ENCODE assay signal across 7 cellular contexts in genomic region chr9:133060417-133060841, GRCh38. TPM values are rescaled to one million over a fixed set of nuclear protein-coding genes. Genes with fewer than 3 reads are reported as not detected.
A peak's percentile ranks its signal among the peaks of the same experiment; 100 is the strongest.
DNase-seq lines count a peak whose midpoint lies in the region; ATAC-seq and TF ChIP-seq lines count a peak whose summit lies in the region.

No MANE protein-coding gene starts in this region.

- 20% methylated on average over 1 of the region's 6 CpGs; no CpG with 5 or more reads in 1 of the 2 experiments for WGBS in mesodermal cell (ENCODE audit: insufficient coverage in 2 of 2), 2 experiments

- ATAC-seq in WTC11 (peak; percentile 79), HG03378 (IDR thresholded peaks at IDR 0.05; ENCODE audit: unreplicated experiment) (no peak)

- H3K27ac Mint-ChIP-seq in HFFc6 (no peak overlapping the region), WTC11 (peak overlapping the region; percentile 94)

- TF ChIP-seq CTCF in HFFc6 (IDR thresholded peaks at IDR 0.05), result peak; percentile 27; the same call in 1 of the 2 replicates
- no peak for TF ChIP-seq CTCF in WTC11 (IDR thresholded peaks at IDR 0.05)

- DNase-seq in ELF-1 (ENCODE audit: low read depth, low spot score), result peak; percentile 69
- DNase-seq in HFFc6, result no peak
- no peak for DNase-seq in WTC11 (ENCODE audit: low spot score)
- no peak for DNase-seq in medulla oblongata (ENCODE audit: extremely low spot score)
- no peak for DNase-seq in NCI-H1436 treated with DMSO at 0.1 percent for 48 hours (lab: John Stamatoyannopoulos, UW)

- no peaks in the 10 kb centered on the region for H3K27me3 Mint-ChIP-seq in HFFc6 (ENCODE audit: insufficient read depth)
- H3K27me3 Mint-ChIP-seq in WTC11 (ENCODE audit: low read depth), result no peaks in the 10 kb centered on the region

- peaks cover 18% of the 10 kb centered on the region for H3K4me1 ChIP-seq in mesodermal cell (ENCODE audit: control insufficient read depth, insufficient read depth, low read length, poor library complexity, severe bottlenecking)

- H3K36me3 Mint-ChIP-seq in HFFc6 (ENCODE audit: low read depth), result peaks cover 10% of the 10 kb centered on the region; the same call in 1 of the 2 replicates
- peaks cover 13% of the 10 kb centered on the region for H3K36me3 Mint-ChIP-seq in WTC11

- H3K4me1 Mint-ChIP-seq in HFFc6 (ENCODE audit: low read depth), result peaks cover 7% of the 10 kb centered on the region
- peaks cover 35% of the 10 kb centered on the region for H3K4me1 Mint-ChIP-seq in WTC11

- H3K9me3 ChIP-seq in mesodermal cell (ENCODE audit: control insufficient read depth, low read length), result no peaks in the 10 kb centered on the region

- peak overlapping the region; percentile 23 for H3K27ac ChIP-seq in mesodermal cell (ENCODE audit: low read depth, low read length, severe bottlenecking)

- H3K4me3 Mint-ChIP-seq in HFFc6, result no peak overlapping the region
- H3K4me3 Mint-ChIP-seq in WTC11, result no peak overlapping the region; the same call in 1 of the 2 replicates

- CTCF ChIA-PET in WTC11 (lab: Charles Lee), result interaction anchor here (0.7 to 3.0 kb wide), 8 partner anchors 9 to 126 kb away, joined by 3 to 13 read pairs (median 4); partner anchors contain the start of gene GTF3C5

- no peak overlapping the region for H3K4me3 ChIP-seq in mesodermal cell (ENCODE audit: extremely low read depth, insufficient read depth, low read length, poor library complexity, severe bottlenecking)

- POLR2A ChIA-PET in WTC11 (lab: Charles Lee), result interaction anchor here (0.7 kb wide), 1 partner anchor 39 kb away, joined by 3 read pairs; no protein-coding TSS in a partner anchor

- H3K9me3 Mint-ChIP-seq in HFFc6 (no peaks in the 10 kb centered on the region), WTC11 (no peaks in the 10 kb centered on the region)

- peaks cover 33% of the 10 kb centered on the region for H3K36me3 ChIP-seq in mesodermal cell (ENCODE audit: control insufficient read depth, insufficient read depth, low read length)

TF ChIP-seq in WTC11, 78 proteins besides CTCF, POLR2A, EP300 and RAD21:
- TF ChIP-seq ETV6 (CRISPR knock-in tag; IDR thresholded peaks at IDR 0.05), result no peak
- TF ChIP-seq NR1H2 (CRISPR knock-in tag; IDR thresholded peaks at IDR 0.05), result no peak
- TF ChIP-seq CBFB (CRISPR knock-in tag; IDR thresholded peaks at IDR 0.05; ENCODE audit: low read depth), result no peak
- TF ChIP-seq SOX15 (CRISPR knock-in tag; IDR thresholded peaks at IDR 0.05), result no peak
- no peak for TF ChIP-seq MYBL2 (CRISPR knock-in tag; IDR thresholded peaks at IDR 0.05)
- no peak for TF ChIP-seq SP1 (CRISPR knock-in tag; conservative IDR thresholded peaks at IDR 0.05)
- no peak for TF ChIP-seq SMAD3 (CRISPR knock-in tag; IDR thresholded peaks at IDR 0.05; ENCODE audit: borderline replicate concordance)
- TF ChIP-seq ATF2 (CRISPR knock-in tag; IDR thresholded peaks at IDR 0.05; ENCODE audit: borderline replicate concordance, low read depth), result no peak
- TF ChIP-seq MAX (CRISPR knock-in tag; IDR thresholded peaks at IDR 0.05), result no peak
- no peak for TF ChIP-seq ZNF121 (CRISPR knock-in tag; IDR thresholded peaks at IDR 0.05)
- TF ChIP-seq, protein P1, sequence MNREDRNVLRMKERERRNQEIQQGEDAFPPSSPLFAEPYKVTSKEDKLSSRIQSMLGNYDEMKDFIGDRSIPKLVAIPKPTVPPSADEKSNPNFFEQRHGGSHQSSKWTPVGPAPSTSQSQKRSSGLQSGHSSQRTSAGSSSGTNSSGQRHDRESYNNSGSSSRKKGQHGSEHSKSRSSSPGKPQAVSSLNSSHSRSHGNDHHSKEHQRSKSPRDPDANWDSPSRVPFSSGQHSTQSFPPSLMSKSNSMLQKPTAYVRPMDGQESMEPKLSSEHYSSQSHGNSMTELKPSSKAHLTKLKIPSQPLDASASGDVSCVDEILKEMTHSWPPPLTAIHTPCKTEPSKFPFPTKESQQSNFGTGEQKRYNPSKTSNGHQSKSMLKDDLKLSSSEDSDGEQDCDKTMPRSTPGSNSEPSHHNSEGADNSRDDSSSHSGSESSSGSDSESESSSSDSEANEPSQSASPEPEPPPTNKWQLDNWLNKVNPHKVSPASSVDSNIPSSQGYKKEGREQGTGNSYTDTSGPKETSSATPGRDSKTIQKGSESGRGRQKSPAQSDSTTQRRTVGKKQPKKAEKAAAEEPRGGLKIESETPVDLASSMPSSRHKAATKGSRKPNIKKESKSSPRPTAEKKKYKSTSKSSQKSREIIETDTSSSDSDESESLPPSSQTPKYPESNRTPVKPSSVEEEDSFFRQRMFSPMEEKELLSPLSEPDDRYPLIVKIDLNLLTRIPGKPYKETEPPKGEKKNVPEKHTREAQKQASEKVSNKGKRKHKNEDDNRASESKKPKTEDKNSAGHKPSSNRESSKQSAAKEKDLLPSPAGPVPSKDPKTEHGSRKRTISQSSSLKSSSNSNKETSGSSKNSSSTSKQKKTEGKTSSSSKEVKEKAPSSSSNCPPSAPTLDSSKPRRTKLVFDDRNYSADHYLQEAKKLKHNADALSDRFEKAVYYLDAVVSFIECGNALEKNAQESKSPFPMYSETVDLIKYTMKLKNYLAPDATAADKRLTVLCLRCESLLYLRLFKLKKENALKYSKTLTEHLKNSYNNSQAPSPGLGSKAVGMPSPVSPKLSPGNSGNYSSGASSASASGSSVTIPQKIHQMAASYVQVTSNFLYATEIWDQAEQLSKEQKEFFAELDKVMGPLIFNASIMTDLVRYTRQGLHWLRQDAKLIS (CRISPR knock-in tag; IDR thresholded peaks at IDR 0.05; ENCODE audit: borderline replicate concordance), result no peak
- no peak for TF ChIP-seq ZNF425 (CRISPR knock-in tag; conservative IDR thresholded peaks at IDR 0.05)
- TF ChIP-seq, protein P2, sequence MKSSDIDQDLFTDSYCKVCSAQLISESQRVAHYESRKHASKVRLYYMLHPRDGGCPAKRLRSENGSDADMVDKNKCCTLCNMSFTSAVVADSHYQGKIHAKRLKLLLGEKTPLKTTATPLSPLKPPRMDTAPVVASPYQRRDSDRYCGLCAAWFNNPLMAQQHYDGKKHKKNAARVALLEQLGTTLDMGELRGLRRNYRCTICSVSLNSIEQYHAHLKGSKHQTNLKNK (CRISPR knock-in tag; IDR thresholded peaks at IDR 0.05), result no peak
- no peak for TF ChIP-seq SMAD4 (CRISPR knock-in tag; IDR thresholded peaks at IDR 0.05)
- TF ChIP-seq GRHL2 (CRISPR knock-in tag; IDR thresholded peaks at IDR 0.05; ENCODE audit: insufficient replicate concordance, severe bottlenecking), result no peak
- TF ChIP-seq, protein P3, sequence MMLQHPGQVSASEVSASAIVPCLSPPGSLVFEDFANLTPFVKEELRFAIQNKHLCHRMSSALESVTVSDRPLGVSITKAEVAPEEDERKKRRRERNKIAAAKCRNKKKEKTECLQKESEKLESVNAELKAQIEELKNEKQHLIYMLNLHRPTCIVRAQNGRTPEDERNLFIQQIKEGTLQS (CRISPR knock-in tag; conservative IDR thresholded peaks at IDR 0.05), result no peak
- TF ChIP-seq, protein P4, sequence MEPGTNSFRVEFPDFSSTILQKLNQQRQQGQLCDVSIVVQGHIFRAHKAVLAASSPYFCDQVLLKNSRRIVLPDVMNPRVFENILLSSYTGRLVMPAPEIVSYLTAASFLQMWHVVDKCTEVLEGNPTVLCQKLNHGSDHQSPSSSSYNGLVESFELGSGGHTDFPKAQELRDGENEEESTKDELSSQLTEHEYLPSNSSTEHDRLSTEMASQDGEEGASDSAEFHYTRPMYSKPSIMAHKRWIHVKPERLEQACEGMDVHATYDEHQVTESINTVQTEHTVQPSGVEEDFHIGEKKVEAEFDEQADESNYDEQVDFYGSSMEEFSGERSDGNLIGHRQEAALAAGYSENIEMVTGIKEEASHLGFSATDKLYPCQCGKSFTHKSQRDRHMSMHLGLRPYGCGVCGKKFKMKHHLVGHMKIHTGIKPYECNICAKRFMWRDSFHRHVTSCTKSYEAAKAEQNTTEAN (CRISPR knock-in tag; IDR thresholded peaks at IDR 0.05), result no peak
- TF ChIP-seq PRRX2 (CRISPR knock-in tag; IDR thresholded peaks at IDR 0.05), result no peak

RNA-seq across cellular contexts. Expression of gene CEL, which starts 1.4 kb away (rescaled TPM):
- total RNA-seq in HFFc6 (2021; fragmentation: NEBNext Ultra II Directional; extraction: Animal tissue kit (Norgen Biotek cat#: 25700)), result under 1 TPM; 0.25 to 0.60 (median 0.43) TPM
- total RNA-seq in WTC11 (2021), result 6.6 to 10.4 TPM (median 8.1 TPM) in 3 replicates
- 2.2 TPM for polyA plus RNA-seq in mesodermal cell (2013, experiment 1 of 2)
- polyA plus RNA-seq in mesodermal cell (2013, experiment 2 of 2), result 1.8 TPM

RNA-seq across cellular contexts. Expression of gene GTF3C5, which starts 29.6 kb away (rescaled TPM):
- total RNA-seq in HFFc6 (2021; fragmentation: NEBNext Ultra II Directional; extraction: Animal tissue kit (Norgen Biotek cat#: 25700)), result 10 to 100 TPM; 34.5 to 40.2 (median 38.4) TPM
- total RNA-seq in WTC11 (2021), result 86.6 to 104 TPM (median 87.6 TPM) in 3 replicates
- 76.0 TPM for polyA plus RNA-seq in mesodermal cell (2013, experiment 1 of 2)
- polyA plus RNA-seq in mesodermal cell (2013, experiment 2 of 2), result 60.5 TPM
